19 cellular contexts compared by ENCODE assay signal in the genomic region with DNA sequence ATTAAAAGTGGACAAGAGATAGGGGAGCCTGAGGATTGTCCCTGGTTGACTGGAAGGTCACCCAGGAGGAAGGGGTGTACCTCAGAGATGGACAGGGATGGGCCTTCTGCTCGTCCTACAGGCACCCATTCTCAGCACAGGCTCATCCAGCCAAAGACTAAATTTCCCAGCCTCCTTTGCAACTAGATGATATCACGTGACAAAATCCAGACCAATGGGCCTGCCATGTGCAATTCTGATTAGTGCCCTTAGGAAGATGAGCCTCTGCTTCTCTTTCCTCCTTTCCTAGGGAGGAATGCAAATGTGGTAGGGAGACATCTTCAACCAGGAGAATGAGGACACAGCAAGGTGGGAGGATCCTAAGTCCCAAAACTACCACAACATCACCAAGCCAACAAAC.
"Had no signal": no experiment of that assay in that cellular context is flagged by ENCODE, and none has a peak within 500 bp of the region (broad histone marks: within the 10 kb centered on the region; RNA-seq: fewer than 3 reads in every experiment).

No MANE protein-coding gene starts in this region.

- H3K9ac ChIP-seq: SK-N-SH had no signal

- H3K27ac ChIP-seq: PC-9, RWPE1 had no signal

- H2AFZ ChIP-seq: PC-9 had no signal

- H3K9me2 ChIP-seq: SK-N-SH had no signal

- DNase-seq: KBM-7; MV-4-11; NCI-H1048; NCI-H1105; NCI-H1417; NCI-H1436 treated with DMSO at 0.1 percent for 48 hours; NCI-H1694; NCI-H187 treated with DMSO at 0.1 percent for 48 hours; NCI-H2171 treated with DMSO at 0.1 percent for 48 hours; NCI-H446 treated with DMSO at 0.1 percent for 48 hours; NCI-H526; NCI-H82; NK-92 treated with Interleukin-12 subunit alpha and Interleukin-12 subunit beta, amount 100 ng/mL, for 24 hours; PC-9; SK-N-SH; SW 1271; T-cell had no signal

- H3K4me2 ChIP-seq: PC-9, SK-N-SH had no signal

- FAIRE-seq: HTR-8/SVneo had no signal

- H3K9me3 ChIP-seq: SK-N-SH had no signal

- H3K4me3 ChIP-seq: PC-9 had no signal

- ATAC-seq: T-cell had no signal
